17 cellular contexts compared by ENCODE assay signal in genomic region chr21:28554660-28555475, GRCh38.
A peak's percentile ranks its signal among the peaks of the same experiment; 100 is the strongest.
DNase-seq lines count a peak whose midpoint lies in the region; ATAC-seq and TF ChIP-seq lines count a peak whose summit lies in the region.
"Had no signal": no experiment of that assay in that cellular context is flagged by ENCODE, and none has a peak within 500 bp of the region (broad histone marks: within the 10 kb centered on the region; RNA-seq: fewer than 3 reads in every experiment).

No MANE protein-coding gene starts in this region.

- no peaks in the 10 kb centered on the region for H3K27me3 Mint-ChIP-seq in natural killer cell treated with Interleukin-12 subunit alpha and Interleukin-12 subunit beta and Interleukin-15 and Interleukin-18, amount 100 ng/mL, for 72 hours

- TF ChIP-seq CTCF in GM10266 (IDR thresholded peaks at IDR 0.05; ENCODE audit: control insufficient read depth, insufficient read depth, low read depth, missing control alignments): no peak

- H3K4me3 Mint-ChIP-seq in natural killer cell treated with Interleukin-12 subunit alpha and Interleukin-12 subunit beta and Interleukin-15 and Interleukin-18, amount 100 ng/mL, for 72 hours: no peak overlapping the region

- H3K27ac Mint-ChIP-seq in natural killer cell treated with Interleukin-12 subunit alpha and Interleukin-12 subunit beta and Interleukin-15 and Interleukin-18, amount 100 ng/mL, for 72 hours: no peak overlapping the region

- no peaks in the 10 kb centered on the region for H3K9me3 Mint-ChIP-seq in natural killer cell treated with Interleukin-12 subunit alpha and Interleukin-12 subunit beta and Interleukin-15 and Interleukin-18, amount 100 ng/mL, for 72 hours

- no peak for ATAC-seq in natural killer cell treated with Interleukin-12 subunit alpha and Interleukin-12 subunit beta and Interleukin-15 and Interleukin-18, amount 100 ng/mL, for 72 hours
- no peak for ATAC-seq in GM21825 (IDR thresholded peaks at IDR 0.05; ENCODE audit: unreplicated experiment)
- ATAC-seq: heart right ventricle; stimulated activated naive CD8-positive, alpha-beta T cell treated with anti-CD3 and anti-CD28 coated beads, Interleukin-15, Interleukin-2, amounts not matched to agents 100 U/mL and 50 U/mL, for 24 hours; upper lobe of right lung had no signal

- peaks cover 4 to 10% of the 10 kb centered on the region in 2 donors for H3K4me1 Mint-ChIP-seq in natural killer cell treated with Interleukin-12 subunit alpha and Interleukin-12 subunit beta and Interleukin-15 and Interleukin-18, amount 100 ng/mL, for 72 hours (ENCODE audit: low read depth in 2 of 2)

- peak; percentile 68 for DNase-seq in CMK (ENCODE audit: low read depth)
- DNase-seq in HK-2 (ENCODE audit: unreplicated experiment): peak; percentile 20
- peak; percentile 71 for DNase-seq in amniotic epithelial cell (ENCODE audit: low read depth)
- DNase-seq in kidney tubule cell (ENCODE audit: low spot score): peak; percentile 52
- DNase-seq in GM10266 (ENCODE audit: extremely low spot score): no peak
- no peak for DNase-seq in SKM-1 treated with dmso at 0.1 percent for 144 hours (lab: John Stamatoyannopoulos, UW; ENCODE audit: unreplicated experiment)
- no peak for DNase-seq in natural killer cell treated with Interleukin-12 subunit alpha and Interleukin-12 subunit beta and Interleukin-15 and Interleukin-18, amount 100 ng/mL, for 72 hours (ENCODE audit: low spot score)
- DNase-seq: activated CD8-positive, alpha-beta memory T cell treated with anti-CD3 and anti-CD28 coated beads for 24 hours; activated effector memory CD4-positive, alpha-beta T cell treated with anti-CD3 and anti-CD28 coated beads, Interleukin-2, amount 50 U/mL, for 16 hours; dermis blood vessel endothelial cell; heart right ventricle; NCI-H1694 treated with DMSO at 0.1 percent for 48 hours; NCI-H510A; SK-N-SH; stimulated activated naive CD8-positive, alpha-beta T cell treated with anti-CD3 and anti-CD28 coated beads, Interleukin-15, Interleukin-2, amounts not matched to agents 100 U/mL and 50 U/mL, for 24 hours; upper lobe of right lung had no signal

- peaks cover 5% of the 10 kb centered on the region for H3K36me3 Mint-ChIP-seq in natural killer cell treated with Interleukin-12 subunit alpha and Interleukin-12 subunit beta and Interleukin-15 and Interleukin-18, amount 100 ng/mL, for 72 hours

Comparison
In these comparisons a context has a peak if more than half of its experiments do, and no peak if none do; other contexts are left out.
1. DNase-seq: peak in CMK (single experiment), HK-2 (single experiment), amniotic epithelial cell (single experiment) and kidney tubule cell (single experiment); none in GM10266 (single experiment), SKM-1 treated with dmso at 0.1 percent for 144 hours (single experiment) and natural killer cell treated with Interleukin-12 subunit alpha and Interleukin-12 subunit beta and Interleukin-15 and Interleukin-18, amount 100 ng/mL, for 72 hours (single experiment).